Comparison of ENCODE assay signal across 9 cellular contexts in the genomic region with DNA sequence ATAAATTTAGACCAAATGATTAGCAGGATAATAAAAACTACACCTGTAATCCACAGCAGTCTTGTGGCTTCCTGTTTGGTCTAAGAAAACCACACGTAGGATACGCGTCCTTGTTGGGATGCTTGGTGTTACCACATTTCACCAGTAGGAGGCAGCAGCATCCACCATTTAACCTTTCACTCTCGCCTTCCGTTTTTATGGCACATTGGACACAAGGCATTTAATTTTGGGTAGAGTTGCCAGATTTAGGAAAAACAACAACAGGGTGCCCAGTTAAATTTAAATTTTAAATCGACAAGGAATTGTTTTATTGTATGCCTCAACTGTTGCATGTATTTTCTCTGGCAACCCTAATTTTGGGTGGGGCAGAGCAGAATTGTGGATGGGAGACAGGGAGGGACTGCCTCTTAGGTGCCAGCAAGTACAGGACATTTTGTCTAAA. TPM values are rescaled to one million over a fixed set of nuclear protein-coding genes. Genes with fewer than 3 reads are reported as not detected.
DNase-seq lines count a peak whose midpoint lies in the region; ATAC-seq, FAIRE-seq and TF ChIP-seq lines count a peak whose summit lies in the region.
"Had no signal": no experiment of that assay in that cellular context is flagged by ENCODE, and none has a peak within 500 bp of the region (broad histone marks: within the 10 kb centered on the region; RNA-seq: fewer than 3 reads in every experiment).

No MANE protein-coding gene starts in this region.

- H3K27me3 ChIP-seq in bronchial epithelial cell (ENCODE audit: control insufficient read depth, insufficient read depth, low read length) (no peaks in the 10 kb centered on the region), kidney epithelial cell (ENCODE audit: control insufficient read depth, insufficient read depth, low read length) (no peaks in the 10 kb centered on the region)

- H3K4me1 Mint-ChIP-seq in activated B cell treated with CpG ODN at 0.5 μM for 24 hours = peaks cover 30% of the 10 kb centered on the region

- ATAC-seq in HG02885 (IDR thresholded peaks at IDR 0.05; ENCODE audit: poor library complexity, unreplicated experiment) = peak; percentile 69
- ATAC-seq in activated B cell treated with CpG ODN at 0.5 μM for 24 hours (ENCODE audit: low read depth) = peak; percentile 50
- no peak for ATAC-seq in GM19324 (IDR thresholded peaks at IDR 0.05; ENCODE audit: low FRiP score, unreplicated experiment)

- H3K4me3 Mint-ChIP-seq in activated B cell treated with CpG ODN at 0.5 μM for 24 hours = peak overlapping the region; percentile 19

- POLR2A ChIA-PET in activated B cell treated with CpG ODN at 0.5 μM for 24 hours (lab: Charles Lee) = interaction anchor here (1.3 to 2.5 kb wide), 3 partner anchors 17 to 91 kb away, joined by 4 to 31 read pairs (median 5); no protein-coding TSS in a partner anchor

- H3K4me3 ChIP-seq in GM12865 (ENCODE audit: low read depth, low read length) (no peak overlapping the region), bronchial epithelial cell (ENCODE audit: low read depth, low read length) (no peak overlapping the region), kidney epithelial cell (ENCODE audit: low read depth, low read length) (no peak overlapping the region)
- H3K4me3 ChIP-seq: skin epidermis had no signal

- H3K9me3 Mint-ChIP-seq in activated B cell treated with CpG ODN at 0.5 μM for 24 hours = no peaks in the 10 kb centered on the region

- no peak for FAIRE-seq in bronchial epithelial cell (lab: Jason Lieb, UNC)

- peak overlapping the region; percentile 35 for H3K27ac Mint-ChIP-seq in activated B cell treated with CpG ODN at 0.5 μM for 24 hours

- CTCF ChIA-PET in activated B cell treated with CpG ODN at 0.5 μM for 24 hours (lab: Charles Lee) = interaction anchor here (0.6 to 5.3 kb wide), 16 partner anchors 13 to 502 kb away, joined by 3 to 61 read pairs (median 4); partner anchors contain the start of genes LRRC34, LRRIQ4, MYNN and SEC62

- TF ChIP-seq CTCF in GM12865 (IDR thresholded peaks at IDR 0.05; ENCODE audit: insufficient read depth, low read depth, low read length, missing control alignments) (peak; percentile 91), activated B cell treated with CpG ODN at 0.5 μM for 24 hours (IDR thresholded peaks at IDR 0.05) (peak; percentile 94), bronchial epithelial cell (IDR thresholded peaks at IDR 0.05; ENCODE audit: insufficient read depth, low read length, severe bottlenecking) (peak; percentile 82), kidney epithelial cell (IDR thresholded peaks at IDR 0.05; ENCODE audit: insufficient read depth, low read length, poor library complexity, severe bottlenecking) (peak; percentile 89)

- no peaks in the 10 kb centered on the region for H3K36me3 Mint-ChIP-seq in activated B cell treated with CpG ODN at 0.5 μM for 24 hours (ENCODE audit: low read depth)

- H3K36me3 ChIP-seq in bronchial epithelial cell (ENCODE audit: control insufficient read depth, insufficient read depth, low read length) = no peaks in the 10 kb centered on the region
- H3K36me3 ChIP-seq in kidney epithelial cell (ENCODE audit: control insufficient read depth, insufficient read depth, low read length) = no peaks in the 10 kb centered on the region

- H3K27me3 Mint-ChIP-seq in activated B cell treated with CpG ODN at 0.5 μM for 24 hours = no peaks in the 10 kb centered on the region

- intact Hi-C loops in activated B cell treated with CpG ODN at 0.5 μM for 24 hours (cut with micrococcal nuclease) = loop anchor here (1.0 to 10.0 kb wide), 10 partner anchors 17 to 547 kb away; partner anchors contain the start of genes PHC3 and SEC62

- DNase-seq in GM12865 (ENCODE audit: low read depth) (peak; percentile 84), NCI-H2107 treated with DMSO at 0.1 percent for 48 hours (lab: John Stamatoyannopoulos, UW; ENCODE audit: unreplicated experiment) (peak; percentile 86), activated B cell treated with CpG ODN at 0.5 μM for 24 hours (peak; percentile 49), bronchial epithelial cell (ENCODE audit: low read depth) (peak; percentile 79), kidney epithelial cell (ENCODE audit: low read depth) (no peak)
- DNase-seq in stimulated activated CD4-positive, alpha-beta T cell treated with anti-CD3 and anti-CD28 coated beads, Interleukin-2, amount 100 ng/mL, for 4 hours (ENCODE audit: low read depth) = peak; percentile 30

RNA-seq across cellular contexts. Expression of gene LRRC31, which starts 6.3 kb away (rescaled TPM):
- not detected in 2 replicates for total RNA-seq in activated B cell treated with CpG ODN at 0.5 μM for 24 hours
- not detected in 2 replicates for total RNA-seq in bronchial epithelial cell
- total RNA-seq in kidney epithelial cell = not detected in 2 replicates

RNA-seq across cellular contexts. Expression of gene SAMD7, which starts 47.9 kb away (rescaled TPM):
- total RNA-seq in activated B cell treated with CpG ODN at 0.5 μM for 24 hours = 0.20 TPM in 1 of 2 replicates, not detected in the other
- total RNA-seq in bronchial epithelial cell = not detected in 2 replicates
- total RNA-seq in kidney epithelial cell = not detected in 2 replicates

RNA-seq across cellular contexts. Expression of gene LRRC34, which starts 50.8 kb away (rescaled TPM):
- total RNA-seq in activated B cell treated with CpG ODN at 0.5 μM for 24 hours (4.2 and 5.7 TPM in 2 replicates), bronchial epithelial cell (under 0.01 and 0.38 TPM in 2 replicates), kidney epithelial cell (4.1 and 6.0 TPM in 2 replicates)

RNA-seq across cellular contexts. Expression of gene LRRIQ4, which starts 50.8 kb away (rescaled TPM):
- total RNA-seq in activated B cell treated with CpG ODN at 0.5 μM for 24 hours (0.29 and 0.40 TPM in 2 replicates), bronchial epithelial cell (not detected in 2 replicates), kidney epithelial cell (0.04 and 0.41 TPM in 2 replicates)
